In the genomic region with DNA sequence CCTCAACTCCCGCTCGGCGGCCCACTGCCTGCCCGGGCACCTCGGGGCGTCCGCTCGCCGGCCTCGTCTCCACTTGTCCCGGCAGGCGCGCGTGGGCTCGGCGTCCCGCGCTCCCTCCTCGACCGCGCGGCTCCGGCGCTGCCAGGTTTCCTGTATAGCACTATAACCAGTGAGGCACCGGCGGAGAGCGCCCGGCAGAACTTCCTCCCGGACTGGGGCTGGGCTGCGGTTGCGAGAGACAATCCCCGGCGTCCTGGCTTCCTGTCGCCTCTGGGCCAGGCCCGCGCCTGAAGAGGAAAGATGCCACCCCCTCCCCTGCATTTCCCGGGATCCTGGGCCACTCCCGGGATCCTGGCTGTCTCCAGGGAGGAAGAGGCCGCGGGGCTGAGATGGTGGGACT, we compare ENCODE assay signal across 8 cellular contexts.
DNase-seq lines count a peak whose midpoint lies in the region; ATAC-seq, FAIRE-seq and TF ChIP-seq lines count a peak whose summit lies in the region.

No MANE protein-coding gene starts in this region.

- H3K27me3 Mint-ChIP-seq in stimulated activated naive CD8-positive, alpha-beta T cell treated with anti-CD3 and anti-CD28 coated beads, Interleukin-15, Interleukin-2, amounts not matched to agents 100 ng/mL and 50 ng/mL, for 24 hours, result peaks cover 10% of the 10 kb centered on the region

- WGBS in body of pancreas, 2 donors, result 8 to 30% methylated on average over 4 to 26 of the region's 40 CpGs

- H3K27ac ChIP-seq in SK-N-MC (no peak overlapping the region), body of pancreas (peak overlapping the region in 1 of 4 donors; percentile 45), keratinocyte (ENCODE audit: control insufficient read depth, insufficient read depth, low read length) (no peak overlapping the region), WERI-Rb-1 (no peak overlapping the region)

- H3K4me2 ChIP-seq in keratinocyte (ENCODE audit: control insufficient read depth, extremely low read depth, insufficient read depth, low read depth, low read length), result peak overlapping the region; percentile 45

- peak overlapping the region; percentile 45 for H3K4me3 Mint-ChIP-seq in stimulated activated naive CD8-positive, alpha-beta T cell treated with anti-CD3 and anti-CD28 coated beads, Interleukin-15, Interleukin-2, amounts not matched to agents 100 ng/mL and 50 ng/mL, for 24 hours

- H3K27me3 ChIP-seq in body of pancreas (peaks cover 0 to 10% of the 10 kb centered on the region in 2 donors), keratinocyte (ENCODE audit: control insufficient read depth, extremely low read depth, insufficient read depth, low read length) (peaks cover 10% of the 10 kb centered on the region), WERI-Rb-1 (ENCODE audit: insufficient read depth, low read depth, severe bottlenecking) (no peaks in the 10 kb centered on the region)

- in situ Hi-C loops in ACHN (cut with HindIII; ENCODE audit: low pct_ligation_motif_present, low pct_unique_long_range_greater_than_20kb, low sequenced_read_pairs), result no loop called here

- no peak for ATAC-seq in body of pancreas

- dilution Hi-C loops in keratinocyte (cut with MboI; ENCODE audit: extremely low pct_ligation_motif_present, low sequenced_read_pairs), result no loop called here

- no peak overlapping the region for H3K9ac ChIP-seq in SK-N-MC (ENCODE audit: insufficient read length)
- H3K9ac ChIP-seq in keratinocyte (ENCODE audit: control insufficient read depth, extremely low read depth, insufficient read depth, low read length), result peak overlapping the region; percentile 33

- DNase-seq in H54 (ENCODE audit: insufficient read length, low spot score), result no peak
- no peak for DNase-seq in SK-N-MC (ENCODE audit: low read depth, low spot score)
- peak in 3 of 4 donors; percentile 44 to 61 (median 44) for DNase-seq in body of pancreas
- DNase-seq in keratinocyte (ENCODE audit: low read depth, low spot score), result no peak
- no peak for DNase-seq in ACHN
- DNase-seq in NCI-H146 (lab: John Stamatoyannopoulos, UW), result no peak
- DNase-seq in WERI-Rb-1, result no peak

- H3K4me3 ChIP-seq in SK-N-MC (peak overlapping the region; percentile 75), body of pancreas (no peak overlapping the region), keratinocyte (ENCODE audit: control insufficient read depth in 2 of 3, extremely low read depth in 1 of 3, insufficient read depth in 2 of 3, low read depth in 1 of 3, low read length in 3 of 3) (peak overlapping the region; percentile 38 to 42 (median 40)), WERI-Rb-1 (ENCODE audit: low read depth, low read length) (no peak overlapping the region)

- no peak for TF ChIP-seq CTCF in body of pancreas (IDR thresholded peaks at IDR 0.05)
- TF ChIP-seq CTCF in keratinocyte (optimal IDR thresholded peaks at IDR 0.05 in 1 of 3, IDR thresholded peaks at IDR 0.05 in 1 of 3, conservative IDR thresholded peaks at IDR 0.05 in 1 of 3; ENCODE audit: extremely low read depth in 1 of 3, insufficient read depth in 2 of 3, low read length in 3 of 3), result no peak
- no peak for TF ChIP-seq CTCF in WERI-Rb-1 (IDR thresholded peaks at IDR 0.05; ENCODE audit: low read depth, low read length)

- no peak overlapping the region for H3K27ac Mint-ChIP-seq in stimulated activated naive CD8-positive, alpha-beta T cell treated with anti-CD3 and anti-CD28 coated beads, Interleukin-15, Interleukin-2, amounts not matched to agents 100 ng/mL and 50 ng/mL, for 24 hours

- H3K36me3 Mint-ChIP-seq in stimulated activated naive CD8-positive, alpha-beta T cell treated with anti-CD3 and anti-CD28 coated beads, Interleukin-15, Interleukin-2, amounts not matched to agents 100 ng/mL and 50 ng/mL, for 24 hours (ENCODE audit: low read depth), result peaks cover 3% of the 10 kb centered on the region

- peaks cover 41% of the 10 kb centered on the region for H3K4me1 Mint-ChIP-seq in stimulated activated naive CD8-positive, alpha-beta T cell treated with anti-CD3 and anti-CD28 coated beads, Interleukin-15, Interleukin-2, amounts not matched to agents 100 ng/mL and 50 ng/mL, for 24 hours (ENCODE audit: low read depth)

- H3K9me3 Mint-ChIP-seq in stimulated activated naive CD8-positive, alpha-beta T cell treated with anti-CD3 and anti-CD28 coated beads, Interleukin-15, Interleukin-2, amounts not matched to agents 100 ng/mL and 50 ng/mL, for 24 hours, result no peaks in the 10 kb centered on the region

- no peak overlapping the region for H2AFZ ChIP-seq in keratinocyte (ENCODE audit: control insufficient read depth, low read length)

- H3K9me1 ChIP-seq in keratinocyte (ENCODE audit: control insufficient read depth, extremely low read depth, insufficient read depth, low read length), result no peaks in the 10 kb centered on the region

- H3K36me3 ChIP-seq in SK-N-MC (ENCODE audit: insufficient read depth, low read length) (no peaks in the 10 kb centered on the region), body of pancreas (replicated peaks in 1 of 2; ENCODE audit: insufficient read depth in 1 of 2, low read depth in 2 of 2) (peaks cover 3 to 4% of the 10 kb centered on the region in 2 donors), keratinocyte (ENCODE audit: control insufficient read depth in 2 of 2, extremely low read depth in 1 of 2, insufficient read depth in 2 of 2, low read length in 2 of 2) (peaks cover 5 to 19% of the 10 kb centered on the region in 2 experiments), WERI-Rb-1 (peaks cover 16% of the 10 kb centered on the region)

- no peaks in the 10 kb centered on the region for H3K79me2 ChIP-seq in keratinocyte (ENCODE audit: control insufficient read depth, insufficient read depth, low read length)

- intact Hi-C loops in body of pancreas (cut with DNase I), result no loop called here

- FAIRE-seq in H54 (lab: Jason Lieb, UNC) (no peak), keratinocyte (lab: Jason Lieb, UNC) (peak; percentile 75)

- 0 out of 2 replicates have a peak, but pooled peaks have one; percentile 23 for TF ChIP-seq POLR2A in H54 (IDR thresholded peaks at IDR 0.05; ENCODE audit: low read depth, low read length)
- no peak for TF ChIP-seq POLR2A in body of pancreas (IDR thresholded peaks at IDR 0.05)

- H4K20me1 ChIP-seq in keratinocyte (ENCODE audit: control insufficient read depth, extremely low read depth, insufficient read depth, low read length), result no peaks in the 10 kb centered on the region

- H3K4me1 ChIP-seq in body of pancreas (peaks cover 56% of the 10 kb centered on the region), keratinocyte (ENCODE audit: control insufficient read depth, extremely low read depth, insufficient read depth, low read length) (peaks cover 29% of the 10 kb centered on the region)

- H3K9me3 ChIP-seq in SK-N-MC (ENCODE audit: low read depth, low read length) (no peaks in the 10 kb centered on the region), body of pancreas (no peaks in the 10 kb centered on the region), keratinocyte (ENCODE audit: control insufficient read depth, low read depth, low read length) (no peaks in the 10 kb centered on the region), WERI-Rb-1 (ENCODE audit: severe bottlenecking) (no peaks in the 10 kb centered on the region)

Comparison
In these comparisons a context has a peak if more than half of its experiments do, and no peak if none do; other contexts are left out.
1. DNase-seq: peak in body of pancreas (3 of 4); none in H54 (single experiment), SK-N-MC (single experiment), keratinocyte (single experiment), ACHN (single experiment), NCI-H146 (single experiment) and WERI-Rb-1 (single experiment).
2. H3K4me3 ChIP-seq: peak in SK-N-MC (single experiment) and keratinocyte (3 of 3); none in body of pancreas (0 of 2) and WERI-Rb-1 (single experiment).